9 cellular contexts compared by ENCODE assay signal in genomic region chr22:36470162-36470993, GRCh38. TPM values are rescaled to one million over a fixed set of nuclear protein-coding genes. Genes with fewer than 3 reads are reported as not detected.
DNase-seq lines count a peak whose midpoint lies in the region; ATAC-seq and TF ChIP-seq lines count a peak whose summit lies in the region.
"Had no signal": no experiment of that assay in that cellular context is flagged by ENCODE, and none has a peak within 500 bp of the region (broad histone marks: within the 10 kb centered on the region; RNA-seq: fewer than 3 reads in every experiment).

No MANE protein-coding gene starts in this region.

- POLR2A ChIA-PET in Panc1 (lab: Charles Lee) = interaction anchor here (0.6 to 0.7 kb wide), 2 partner anchors 83 to 174 kb away, joined by 3 to 13 read pairs; partner anchors contain the start of gene MYH9
- POLR2A ChIA-PET in naive thymus-derived CD8-positive, alpha-beta T cell (lab: Charles Lee) = interaction anchor here (0.6 to 4.1 kb wide), 15 partner anchors 9 to 169 kb away, joined by 3 to 28 read pairs (median 3); partner anchors contain the start of genes EIF3D, MYH9 and TXN2

- H3K4me1 ChIP-seq in Panc1 (ENCODE audit: control insufficient read depth, insufficient read depth, low read length) (peaks cover 45% of the 10 kb centered on the region), esophagus squamous epithelium (peaks cover 19 to 79% (median 30%) of the 10 kb centered on the region in 3 donors)

- H3K36me3 ChIP-seq in Panc1 (ENCODE audit: control insufficient read depth, insufficient read depth, low read length) = no peaks in the 10 kb centered on the region
- H3K36me3 ChIP-seq in esophagus squamous epithelium = peaks cover 6 to 73% (median 14%) of the 10 kb centered on the region in 3 donors

- H3K27me3 Mint-ChIP-seq in naive thymus-derived CD8-positive, alpha-beta T cell = no peaks in the 10 kb centered on the region
- H3K27me3 Mint-ChIP-seq: activated naive CD4-positive, alpha-beta T cell treated with anti-CD3 and anti-CD28 coated beads, Interleukin-2, amount 50 U/mL, for 24 hours had no signal

- no peak for TF ChIP-seq POLR2A in esophagus squamous epithelium (IDR thresholded peaks at IDR 0.05)

- H3K4me1 Mint-ChIP-seq in naive thymus-derived CD8-positive, alpha-beta T cell = peaks cover 8 to 39% (median 25%) of the 10 kb centered on the region in 4 donors

- in situ Hi-C loops in Panc1 (cut with HindIII; ENCODE audit: low pct_unique_long_range_greater_than_20kb, low sequenced_read_pairs) = no loop called here

- H3K4me3 Mint-ChIP-seq in naive thymus-derived CD8-positive, alpha-beta T cell = no peak overlapping the region
- H3K4me3 Mint-ChIP-seq: activated naive CD4-positive, alpha-beta T cell treated with anti-CD3 and anti-CD28 coated beads, Interleukin-2, amount 50 U/mL, for 24 hours had no signal

- H3K27ac ChIP-seq in Panc1 (ENCODE audit: low read length) (peak overlapping the region; percentile 77), esophagus squamous epithelium (peak overlapping the region; percentile 61 to 88 (median 86))

- DNase-seq in COR-L47 (lab: John Stamatoyannopoulos, UW) = peak; percentile 56
- peak; percentile 78 for DNase-seq in HT-29 (ENCODE audit: low spot score)
- DNase-seq in Panc1 (ENCODE audit: low read depth, low spot score) = no peak
- peak; percentile 83 to 86 for DNase-seq in activated T-cell treated with anti-CD3 and anti-CD28 coated beads, Interleukin-2, amount 50 U/mL, for 48 hours
- DNase-seq in esophagus squamous epithelium (lab: John Stamatoyannopoulos, UW) = no peak
- peak; percentile 59 to 92 (median 84) for DNase-seq in naive thymus-derived CD8-positive, alpha-beta T cell
- DNase-seq in stimulated activated CD8-positive, alpha-beta memory T cell treated with anti-CD3 and anti-CD28 coated beads, Interleukin-7, amount 100 ng/mL, for 48 hours (ENCODE audit: extremely low read depth in 1 of 2, low read depth in 1 of 2) = peak; percentile 51 to 64

- WGBS in esophagus squamous epithelium, 2 donors = 43 to 45% methylated on average over 10 to 12 of the region's 14 CpGs

- H3K27me3 ChIP-seq in Panc1 (ENCODE audit: control insufficient read depth, insufficient read depth, low read length) (no peaks in the 10 kb centered on the region), esophagus squamous epithelium (no peaks in the 10 kb centered on the region)

- peak; percentile 80 for ATAC-seq in Panc1
- ATAC-seq in naive thymus-derived CD8-positive, alpha-beta T cell = peak; percentile 98
- no peak for ATAC-seq in HG03565 (IDR thresholded peaks at IDR 0.05; ENCODE audit: unreplicated experiment)

- no TSS peak for BruUV-seq in Panc1 (replicated peaks; lab: Mats Ljungman, UMichigan)

- CTCF ChIA-PET in Panc1 (lab: Charles Lee) = interaction anchor here (0.6 to 1.0 kb wide), 5 partner anchors 9 to 143 kb away, joined by 3 to 5 read pairs (median 4); no protein-coding TSS in a partner anchor

- H3K4me3 ChIP-seq in Panc1 (ENCODE audit: low read depth in 2 of 2, low read length in 2 of 2) (no peak overlapping the region), esophagus squamous epithelium (no peak overlapping the region)

- H3K9me3 ChIP-seq in Panc1 (ENCODE audit: control insufficient read depth, insufficient read depth, low read depth, low read length) (no peaks in the 10 kb centered on the region), esophagus squamous epithelium (no peaks in the 10 kb centered on the region)

- H3K36me3 Mint-ChIP-seq in naive thymus-derived CD8-positive, alpha-beta T cell = peaks cover 0 to 53% (median 12%) of the 10 kb centered on the region in 3 donors
- H3K36me3 Mint-ChIP-seq: activated naive CD4-positive, alpha-beta T cell treated with anti-CD3 and anti-CD28 coated beads, Interleukin-2, amount 50 U/mL, for 24 hours had no signal

- peak overlapping the region; percentile 29 to 91 (median 84) for H3K27ac Mint-ChIP-seq in naive thymus-derived CD8-positive, alpha-beta T cell
- H3K27ac Mint-ChIP-seq: activated naive CD4-positive, alpha-beta T cell treated with anti-CD3 and anti-CD28 coated beads, Interleukin-2, amount 50 U/mL, for 24 hours had no signal

- intact Hi-C loops in Panc1 (cut with micrococcal nuclease; ENCODE audit: unreplicated experiment) = loop anchor here (5.0 kb wide), 1 partner anchor 168 kb away; no protein-coding TSS in a partner anchor
- intact Hi-C loops in esophagus squamous epithelium (cut with DNase I) = loop anchor here (5.0 kb wide), 1 partner anchor 163 kb away; no protein-coding TSS in a partner anchor

- TF ChIP-seq CTCF in Panc1 (IDR thresholded peaks at IDR 0.05) = peak; percentile 92
- TF ChIP-seq CTCF in esophagus squamous epithelium (IDR thresholded peaks at IDR 0.05) = peak; percentile 85 to 98 (median 96)

- H3K9me3 Mint-ChIP-seq in naive thymus-derived CD8-positive, alpha-beta T cell = no peaks in the 10 kb centered on the region
- H3K9me3 Mint-ChIP-seq: activated naive CD4-positive, alpha-beta T cell treated with anti-CD3 and anti-CD28 coated beads, Interleukin-2, amount 50 U/mL, for 24 hours had no signal

RNA-seq across cellular contexts. Expression of gene TXN2, which starts 11.1 kb away (rescaled TPM):
- total RNA-seq in HT-29 (2014; rRNA removed; shearing (Covaris generic)) = 30.7 and 30.8 TPM in 2 replicates
- total RNA-seq in Panc1 (2021; ENCODE audit: unreplicated experiment) (64.1 TPM), esophagus squamous epithelium (10 to 100 TPM; 58.4 to 88.4 (median 72.3) TPM)
- 102 TPM for polyA plus RNA-seq in Panc1 (2012; ENCODE audit: insufficient read length)
- total RNA-seq in naive thymus-derived CD8-positive, alpha-beta T cell = 10 to 100 TPM; 40.8 to 43.4 TPM
- polyA plus RNA-seq in naive thymus-derived CD8-positive, alpha-beta T cell = 100 to 1,000 TPM; 145 to 158 (median 157) TPM

RNA-seq across cellular contexts. Expression of gene FOXRED2, which starts 36.5 kb away (rescaled TPM):
- 9.7 and 13.0 TPM in 2 replicates for total RNA-seq in HT-29 (2014; rRNA removed; shearing (Covaris generic))
- total RNA-seq in Panc1 (2021; ENCODE audit: unreplicated experiment) (37.7 TPM), esophagus squamous epithelium (10 to 100 TPM in 2 of 4 donors, 1 to 10 TPM in 2; 3.8 to 21.0 (median 7.6) TPM)
- polyA plus RNA-seq in Panc1 (2012; ENCODE audit: insufficient read length) = 24.4 TPM
- total RNA-seq in naive thymus-derived CD8-positive, alpha-beta T cell = 1 to 10 TPM; 6.7 to 6.8 TPM
- 1 to 10 TPM; 1.8 to 6.8 (median 3.9) TPM for polyA plus RNA-seq in naive thymus-derived CD8-positive, alpha-beta T cell

RNA-seq across cellular contexts. Expression of gene EIF3D, which starts 58.6 kb away (rescaled TPM):
- total RNA-seq in HT-29 (2014; rRNA removed; shearing (Covaris generic)) = 195 and 216 TPM in 2 replicates
- total RNA-seq in Panc1 (2021; ENCODE audit: unreplicated experiment) = 151 TPM
- 257 TPM for polyA plus RNA-seq in Panc1 (2012; ENCODE audit: insufficient read length)
- total RNA-seq in esophagus squamous epithelium = 100 to 1,000 TPM; 250 to 385 (median 268) TPM
- total RNA-seq in naive thymus-derived CD8-positive, alpha-beta T cell = 100 to 1,000 TPM; 269 to 276 TPM
- 100 to 1,000 TPM; 129 to 190 (median 173) TPM for polyA plus RNA-seq in naive thymus-derived CD8-positive, alpha-beta T cell

Comparison
In these comparisons a context has a peak if more than half of its experiments do, and no peak if none do; other contexts are left out.
1. DNase-seq: peak in COR-L47 (single experiment), HT-29 (single experiment), activated T-cell treated with anti-CD3 and anti-CD28 coated beads, Interleukin-2, amount 50 U/mL, for 48 hours (2 of 2), naive thymus-derived CD8-positive, alpha-beta T cell (10 of 10) and stimulated activated CD8-positive, alpha-beta memory T cell treated with anti-CD3 and anti-CD28 coated beads, Interleukin-7, amount 100 ng/mL, for 48 hours (2 of 2); none in Panc1 (single experiment) and esophagus squamous epithelium (single experiment).